29 cellular contexts compared by ENCODE assay signal in genomic region chr5:156803404-156803803, GRCh38. TPM values are rescaled to one million over a fixed set of nuclear protein-coding genes. Genes with fewer than 3 reads are reported as not detected.
"Had no signal": no experiment of that assay in that cellular context is flagged by ENCODE, and none has a peak within 500 bp of the region (broad histone marks: within the 10 kb centered on the region; RNA-seq: fewer than 3 reads in every experiment).

No MANE protein-coding gene starts in this region.

- ATAC-seq: activated CD4-positive, CD25-positive, alpha-beta regulatory T cell treated with anti-CD3 and anti-CD28 coated beads, Interleukin-2, amount 50 U/mL, for 24 hours; activated CD8-positive, alpha-beta T cell treated with anti-CD3 and anti-CD28 coated beads for 36 hours; activated T-cell treated with anti-CD3 and anti-CD28 coated beads, Interleukin-2, amount 50 U/mL, for 72 hours; Panc1; Right ventricle myocardium inferior; T-cell had no signal

- H3K27ac Mint-ChIP-seq: activated CD8-positive, alpha-beta T cell treated with anti-CD3 and anti-CD28 coated beads for 36 hours; activated naive CD8-positive, alpha-beta T cell treated with anti-CD3 and anti-CD28 coated beads, Interleukin-2, amount 10 ng/mL, durations not matched to agents 7 days and 5 days; activated T-cell treated with anti-CD3 and anti-CD28 coated beads, Interleukin-2, amount 50 U/mL, for 72 hours; T-cell had no signal

- H3K4me3 Mint-ChIP-seq: activated CD8-positive, alpha-beta T cell treated with anti-CD3 and anti-CD28 coated beads for 36 hours; activated naive CD8-positive, alpha-beta T cell treated with anti-CD3 and anti-CD28 coated beads, Interleukin-2, amount 10 ng/mL, durations not matched to agents 7 days and 5 days; activated T-cell treated with anti-CD3 and anti-CD28 coated beads, Interleukin-2, amount 50 U/mL, for 72 hours; T-cell had no signal

- H3K4me3 ChIP-seq: adrenal gland, breast epithelium, SK-N-MC had no signal

- H3K27me3 ChIP-seq: adrenal gland, breast epithelium had no signal

- H3K4me1 ChIP-seq: adrenal gland, breast epithelium had no signal

- DNase-seq: activated CD4-positive, alpha-beta T cell treated with anti-CD3 and anti-CD28 coated beads for 4 hours; activated CD8-positive, alpha-beta memory T cell treated with anti-CD3 and anti-CD28 coated beads, Interleukin-2, amount 50 U/mL, for 4 hours; activated CD8-positive, alpha-beta T cell treated with anti-CD3 and anti-CD28 coated beads for 36 hours; activated naive CD4-positive, alpha-beta T cell treated with anti-CD3 and anti-CD28 coated beads, Interleukin-2, amount 50 U/mL, for 16 hours; activated naive CD8-positive, alpha-beta T cell treated with anti-CD3 and anti-CD28 coated beads, Interleukin-2, amount 10 ng/mL, durations not matched to agents 7 days and 5 days; activated T-cell treated with anti-CD3 and anti-CD28 coated beads, Interleukin-2, amount 50 U/mL, for 72 hours; adrenal gland; anterior cingulate cortex; caudate nucleus; Kasumi-1; NCI-H146; NCI-H1930; NCI-H2171; NCI-H226; NCI-H526; NCI-H774; OCI-M1; RPMI8226; T-cell; T-helper 2 cell; T1000 had no signal

- H3K4me1 Mint-ChIP-seq: T-cell had no signal

- H3K9me3 ChIP-seq: adrenal gland, breast epithelium had no signal

- H3K36me3 ChIP-seq: adrenal gland, breast epithelium had no signal

- H3K27ac ChIP-seq: adrenal gland, breast epithelium, SK-N-MC, VCaP had no signal

- H3K36me3 Mint-ChIP-seq: T-cell had no signal

RNA-seq across cellular contexts. Expression of gene PPP1R2B, which starts 46.7 kb away (rescaled TPM):
- total RNA-seq: activated naive CD8-positive, alpha-beta T cell treated with anti-CD3 and anti-CD28 coated beads, Interleukin-2, amount 10 ng/mL, durations not matched to agents 7 days and 5 days; breast epithelium; cerebellum; NCI-H460; Right ventricle myocardium inferior had no signal
